Comparison of ENCODE assay signal across 12 cellular contexts in genomic region chr18:57051586-57052044, GRCh38.
DNase-seq lines count a peak whose midpoint lies in the region; ATAC-seq, FAIRE-seq and TF ChIP-seq lines count a peak whose summit lies in the region.
"Had no signal": no experiment of that assay in that cellular context is flagged by ENCODE, and none has a peak within 500 bp of the region (broad histone marks: within the 10 kb centered on the region; RNA-seq: fewer than 3 reads in every experiment).

No MANE protein-coding gene starts in this region.

- no peak for FAIRE-seq in HTR-8/SVneo (lab: Jason Lieb, UNC)

- WGBS in ovary, 3 donors, result 61 to 72% (median 68%) methylated on average over 4 of the region's 4 CpGs

- TF ChIP-seq CTCF in ovary (IDR thresholded peaks at IDR 0.05), result no peak

- no peaks in the 10 kb centered on the region for H3K9me3 ChIP-seq in ovary
- H3K9me3 ChIP-seq: adrenal gland had no signal

- H3K27ac ChIP-seq in ovary, result no peak overlapping the region
- H3K27ac ChIP-seq: adrenal gland had no signal

- in situ Hi-C loops in KBM-7 (cut with MboI; ENCODE audit: low pct_unique_long_range_greater_than_20kb, low sequenced_read_pairs), result no loop called here

- no peak overlapping the region for H3K4me3 ChIP-seq in ovary
- H3K4me3 ChIP-seq: adrenal gland had no signal

- ATAC-seq in GM18508 (IDR thresholded peaks at IDR 0.05; ENCODE audit: insufficient read depth, unreplicated experiment) (peak; percentile 76), GM21576 (IDR thresholded peaks at IDR 0.05; ENCODE audit: unreplicated experiment) (peak; percentile 55), left colon (peak; percentile 77)
- ATAC-seq: PC-3 had no signal

- no peaks in the 10 kb centered on the region for H3K36me3 ChIP-seq in ovary
- H3K36me3 ChIP-seq: adrenal gland had no signal

- DNase-seq in KBM-7 (peak; percentile 40), left colon (peak; percentile 92 to 93), HTR-8/SVneo (ENCODE audit: insufficient read length, low spot score) (no peak), ovary (no peak), Kasumi-1 (lab: John Stamatoyannopoulos, UW) (no peak), AG20443 (ENCODE audit: low spot score) (no peak)
- DNase-seq: activated CD4-positive, alpha-beta T cell treated with anti-CD3 and anti-CD28 coated beads for 48 hours; adrenal gland; DMS53; PC-3 had no signal

- no peaks in the 10 kb centered on the region for H3K27me3 ChIP-seq in ovary
- H3K27me3 ChIP-seq: adrenal gland had no signal

- intact Hi-C loops in left colon (cut with DNase I, micrococcal nuclease), result no loop called here
- intact Hi-C loops in ovary (cut with DNase I), result no loop called here

- H3K4me1 ChIP-seq in ovary (ENCODE audit: insufficient read depth), result no peaks in the 10 kb centered on the region
- H3K4me1 ChIP-seq: adrenal gland had no signal

- no peak for TF ChIP-seq EP300 in ovary (IDR thresholded peaks at IDR 0.05)

- TF ChIP-seq POLR2A in ovary (IDR thresholded peaks at IDR 0.05), result no peak

Comparison
In these comparisons a context has a peak if more than half of its experiments do, and no peak if none do; other contexts are left out.
1. DNase-seq: peak in KBM-7 (single experiment) and left colon (2 of 2); none in HTR-8/SVneo (single experiment), ovary (0 of 5), Kasumi-1 (0 of 2) and AG20443 (single experiment).
2. Peak in every context shown above with its lines, with median percentiles within 50 percentile points of each other: ATAC-seq.